ENCODE assay signal across 1 cellular context in the genomic region with DNA sequence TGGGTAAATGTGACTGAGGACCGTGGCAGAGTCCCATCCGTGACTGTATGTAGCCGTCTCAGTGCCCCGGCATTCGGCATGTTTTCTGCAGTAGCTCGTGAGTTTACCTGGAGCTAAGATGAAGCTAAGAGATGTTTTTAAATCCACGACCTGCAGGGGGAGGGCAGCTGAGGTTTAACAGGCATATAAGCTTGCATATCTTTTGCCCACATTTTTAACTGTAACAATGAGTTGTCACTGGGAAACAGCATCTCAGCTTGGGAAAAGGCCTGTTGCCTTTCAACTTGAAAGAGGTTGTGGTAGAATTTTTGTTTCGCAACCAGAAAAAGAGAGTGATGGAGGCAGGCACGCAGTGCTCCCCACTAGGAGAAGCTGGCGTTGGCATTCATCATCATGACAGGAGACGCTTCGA.
TF ChIP-seq lines count a peak whose summit lies in the region.

No MANE protein-coding gene starts in this region.

TF ChIP-seq in WTC11, 78 proteins besides CTCF, POLR2A, EP300 and RAD21 (continued from another document):
- TF ChIP-seq, protein P1, sequence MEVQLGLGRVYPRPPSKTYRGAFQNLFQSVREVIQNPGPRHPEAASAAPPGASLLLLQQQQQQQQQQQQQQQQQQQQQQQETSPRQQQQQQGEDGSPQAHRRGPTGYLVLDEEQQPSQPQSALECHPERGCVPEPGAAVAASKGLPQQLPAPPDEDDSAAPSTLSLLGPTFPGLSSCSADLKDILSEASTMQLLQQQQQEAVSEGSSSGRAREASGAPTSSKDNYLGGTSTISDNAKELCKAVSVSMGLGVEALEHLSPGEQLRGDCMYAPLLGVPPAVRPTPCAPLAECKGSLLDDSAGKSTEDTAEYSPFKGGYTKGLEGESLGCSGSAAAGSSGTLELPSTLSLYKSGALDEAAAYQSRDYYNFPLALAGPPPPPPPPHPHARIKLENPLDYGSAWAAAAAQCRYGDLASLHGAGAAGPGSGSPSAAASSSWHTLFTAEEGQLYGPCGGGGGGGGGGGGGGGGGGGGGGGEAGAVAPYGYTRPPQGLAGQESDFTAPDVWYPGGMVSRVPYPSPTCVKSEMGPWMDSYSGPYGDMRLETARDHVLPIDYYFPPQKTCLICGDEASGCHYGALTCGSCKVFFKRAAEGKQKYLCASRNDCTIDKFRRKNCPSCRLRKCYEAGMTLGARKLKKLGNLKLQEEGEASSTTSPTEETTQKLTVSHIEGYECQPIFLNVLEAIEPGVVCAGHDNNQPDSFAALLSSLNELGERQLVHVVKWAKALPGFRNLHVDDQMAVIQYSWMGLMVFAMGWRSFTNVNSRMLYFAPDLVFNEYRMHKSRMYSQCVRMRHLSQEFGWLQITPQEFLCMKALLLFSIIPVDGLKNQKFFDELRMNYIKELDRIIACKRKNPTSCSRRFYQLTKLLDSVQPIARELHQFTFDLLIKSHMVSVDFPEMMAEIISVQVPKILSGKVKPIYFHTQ (CRISPR knock-in tag; IDR thresholded peaks at IDR 0.05), result no peak
- TF ChIP-seq, protein P2, sequence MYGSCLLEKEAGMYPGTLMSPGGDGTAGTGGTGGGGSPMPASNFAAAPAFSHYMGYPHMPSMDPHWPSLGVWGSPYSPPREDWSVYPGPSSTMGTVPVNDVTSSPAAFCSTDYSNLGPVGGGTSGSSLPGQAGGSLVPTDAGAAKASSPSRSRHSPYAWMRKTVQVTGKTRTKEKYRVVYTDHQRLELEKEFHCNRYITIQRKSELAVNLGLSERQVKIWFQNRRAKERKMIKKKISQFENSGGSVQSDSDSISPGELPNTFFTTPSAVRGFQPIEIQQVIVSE (CRISPR knock-in tag; IDR thresholded peaks at IDR 0.05; ENCODE audit: borderline replicate concordance), result no peak
- TF ChIP-seq ZNF423 (CRISPR knock-in tag; IDR thresholded peaks at IDR 0.05) (no peak), NFYB (CRISPR knock-in tag; conservative IDR thresholded peaks at IDR 0.05; ENCODE audit: low read depth) (no peak), FOXP1 (CRISPR knock-in tag; IDR thresholded peaks at IDR 0.05; ENCODE audit: borderline replicate concordance) (no peak), ETV6 (CRISPR knock-in tag; IDR thresholded peaks at IDR 0.05) (no peak), ZNF138 (CRISPR knock-in tag; conservative IDR thresholded peaks at IDR 0.05) (no peak), RORB (CRISPR knock-in tag; IDR thresholded peaks at IDR 0.05) (no peak), ZNF671 (CRISPR knock-in tag; IDR thresholded peaks at IDR 0.05) (no peak), NR3C1 (CRISPR knock-in tag; conservative IDR thresholded peaks at IDR 0.05; ENCODE audit: low read depth) (no peak), FOXJ3 (CRISPR knock-in tag; IDR thresholded peaks at IDR 0.05; ENCODE audit: borderline replicate concordance) (no peak), EMX1 (CRISPR knock-in tag; IDR thresholded peaks at IDR 0.05) (no peak)
- TF ChIP-seq, protein P3, sequence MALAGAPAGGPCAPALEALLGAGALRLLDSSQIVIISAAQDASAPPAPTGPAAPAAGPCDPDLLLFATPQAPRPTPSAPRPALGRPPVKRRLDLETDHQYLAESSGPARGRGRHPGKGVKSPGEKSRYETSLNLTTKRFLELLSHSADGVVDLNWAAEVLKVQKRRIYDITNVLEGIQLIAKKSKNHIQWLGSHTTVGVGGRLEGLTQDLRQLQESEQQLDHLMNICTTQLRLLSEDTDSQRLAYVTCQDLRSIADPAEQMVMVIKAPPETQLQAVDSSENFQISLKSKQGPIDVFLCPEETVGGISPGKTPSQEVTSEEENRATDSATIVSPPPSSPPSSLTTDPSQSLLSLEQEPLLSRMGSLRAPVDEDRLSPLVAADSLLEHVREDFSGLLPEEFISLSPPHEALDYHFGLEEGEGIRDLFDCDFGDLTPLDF (CRISPR knock-in tag; IDR thresholded peaks at IDR 0.05), result no peak
- TF ChIP-seq, protein P4, sequence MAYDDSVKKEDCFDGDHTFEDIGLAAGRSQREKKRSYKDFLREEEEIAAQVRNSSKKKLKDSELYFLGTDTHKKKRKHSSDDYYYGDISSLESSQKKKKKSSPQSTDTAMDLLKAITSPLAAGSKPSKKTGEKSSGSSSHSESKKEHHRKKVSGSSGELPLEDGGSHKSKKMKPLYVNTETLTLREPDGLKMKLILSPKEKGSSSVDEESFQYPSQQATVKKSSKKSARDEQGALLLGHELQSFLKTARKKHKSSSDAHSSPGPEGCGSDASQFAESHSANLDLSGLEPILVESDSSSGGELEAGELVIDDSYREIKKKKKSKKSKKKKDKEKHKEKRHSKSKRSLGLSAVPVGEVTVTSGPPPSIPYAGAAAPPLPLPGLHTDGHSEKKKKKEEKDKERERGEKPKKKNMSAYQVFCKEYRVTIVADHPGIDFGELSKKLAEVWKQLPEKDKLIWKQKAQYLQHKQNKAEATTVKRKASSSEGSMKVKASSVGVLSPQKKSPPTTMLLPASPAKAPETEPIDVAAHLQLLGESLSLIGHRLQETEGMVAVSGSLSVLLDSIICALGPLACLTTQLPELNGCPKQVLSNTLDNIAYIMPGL (CRISPR knock-in tag; IDR thresholded peaks at IDR 0.05), result no peak
